ENCODE assay signal across 15 cellular contexts in the genomic region with DNA sequence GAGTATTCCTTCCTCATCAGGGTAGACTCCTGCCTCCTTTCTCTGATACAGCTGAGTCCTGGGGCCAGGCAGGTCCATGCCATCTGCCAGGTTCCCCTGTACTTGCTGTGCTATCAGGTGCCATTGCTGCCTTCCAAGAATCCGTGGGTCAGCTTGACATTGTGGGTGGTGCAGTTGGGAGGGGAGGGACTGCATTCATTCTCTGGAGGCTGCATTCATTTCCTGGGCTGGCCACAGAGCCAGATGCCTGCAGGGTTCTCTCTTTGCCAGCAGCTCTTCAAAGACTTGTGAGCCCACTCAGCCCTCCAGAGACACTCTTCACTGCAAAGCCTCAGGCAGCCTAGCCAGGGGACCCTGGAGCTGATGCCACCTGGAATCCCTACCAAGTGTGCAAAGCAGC. TPM values are rescaled to one million over a fixed set of nuclear protein-coding genes. Genes with fewer than 3 reads are reported as not detected.
DNase-seq lines count a peak whose midpoint lies in the region; ATAC-seq and TF ChIP-seq lines count a peak whose summit lies in the region.
"Had no signal": no experiment of that assay in that cellular context is flagged by ENCODE, and none has a peak within 500 bp of the region (broad histone marks: within the 10 kb centered on the region; RNA-seq: fewer than 3 reads in every experiment).

No MANE protein-coding gene starts in this region.

- no peaks in the 10 kb centered on the region for H3K4me1 ChIP-seq in endodermal cell (ENCODE audit: control insufficient read depth, insufficient read depth, low read length)
- peaks cover 66% of the 10 kb centered on the region for H3K4me1 ChIP-seq in skeletal muscle satellite cell (ENCODE audit: control insufficient read depth, insufficient read depth, low read length)

- no peak for DNase-seq in Right ventricle myocardium inferior (ENCODE audit: missing footprints)
- DNase-seq in cardiac septum (ENCODE audit: low spot score) = no peak
- DNase-seq in NCI-H226 = peak; percentile 14
- peak; percentile 60 for DNase-seq in endodermal cell
- DNase-seq in UCSD-AML1 (lab: John Stamatoyannopoulos, UW; ENCODE audit: unreplicated experiment) = no peak
- DNase-seq in foreskin melanocyte = no peak
- no peak for DNase-seq in inferior parietal cortex (ENCODE audit: extremely low spot score)
- DNase-seq: Calu3, NCI-H1105 treated with DMSO at 0.1 percent for 48 hours, NCI-H510A treated with DMSO at 0.1 percent for 48 hours, SHP77, thyroid gland had no signal

- no peak overlapping the region for H3K4me3 ChIP-seq in endodermal cell (ENCODE audit: low read length)
- peak overlapping the region; percentile 44 for H3K4me3 ChIP-seq in skeletal muscle satellite cell (ENCODE audit: low read length)
- H3K4me3 ChIP-seq: thyroid gland had no signal

- H3K9ac ChIP-seq in endodermal cell (ENCODE audit: extremely low read depth, low read length, poor library complexity, severe bottlenecking) = no peak overlapping the region
- H3K9ac ChIP-seq in skeletal muscle satellite cell (ENCODE audit: low read depth, low read length) = peak overlapping the region; percentile 65

- 16% methylated on average over 1 of the region's 1 CpG; no CpG with 5 or more reads in 1 of the 2 experiments for WGBS in endodermal cell (ENCODE audit: insufficient coverage in 1 of 2, insufficient read length in 1 of 2), 2 experiments

- H3K36me3 ChIP-seq in endodermal cell (ENCODE audit: control insufficient read depth, insufficient read depth, low read length) (no peaks in the 10 kb centered on the region), skeletal muscle satellite cell (ENCODE audit: insufficient read depth, low read length) (no peaks in the 10 kb centered on the region)
- H3K36me3 ChIP-seq: thyroid gland had no signal

- no peaks in the 10 kb centered on the region for H3K9me3 Mint-ChIP-seq in endodermal cell
- H3K9me3 Mint-ChIP-seq: central memory CD8-positive, alpha-beta T cell had no signal

- no peaks in the 10 kb centered on the region for H3K36me3 Mint-ChIP-seq in endodermal cell (ENCODE audit: low read depth)
- H3K36me3 Mint-ChIP-seq: activated naive CD8-positive, alpha-beta T cell had no signal

- peaks cover 2% of the 10 kb centered on the region for H3K4me1 Mint-ChIP-seq in endodermal cell
- H3K4me1 Mint-ChIP-seq: central memory CD8-positive, alpha-beta T cell had no signal

- no peak overlapping the region for H3K27ac Mint-ChIP-seq in endodermal cell
- H3K27ac Mint-ChIP-seq: activated naive CD8-positive, alpha-beta T cell had no signal

- peak overlapping the region; percentile 74 for H3K4me2 ChIP-seq in skeletal muscle satellite cell (ENCODE audit: low read length)

- H3K27me3 ChIP-seq in endodermal cell (ENCODE audit: control insufficient read depth, insufficient read depth, low read length, poor library complexity, severe bottlenecking) (no peaks in the 10 kb centered on the region), skeletal muscle satellite cell (ENCODE audit: control insufficient read depth, insufficient read depth, low read length) (no peaks in the 10 kb centered on the region)
- H3K27me3 ChIP-seq: thyroid gland had no signal

- intact Hi-C loops in Right ventricle myocardium inferior (cut with DNase I) (no loop called here), cardiac septum (cut with DNase I) (no loop called here)

- H3K27me3 Mint-ChIP-seq in endodermal cell (ENCODE audit: insufficient read depth) = no peaks in the 10 kb centered on the region

- H3K27ac ChIP-seq in endodermal cell (ENCODE audit: low read depth, low read length) = peak overlapping the region; percentile 35
- H3K27ac ChIP-seq: thyroid gland had no signal

- TF ChIP-seq CTCF in endodermal cell (conservative IDR thresholded peaks at IDR 0.05) = no peak

- peak; percentile 62 for ATAC-seq in Right ventricle myocardium inferior

- no peak overlapping the region for H3K4me3 Mint-ChIP-seq in endodermal cell
- H3K4me3 Mint-ChIP-seq: activated naive CD8-positive, alpha-beta T cell; central memory CD8-positive, alpha-beta T cell had no signal

- no peaks in the 10 kb centered on the region for H3K9me3 ChIP-seq in endodermal cell (ENCODE audit: control insufficient read depth, low read length)
- no peaks in the 10 kb centered on the region for H3K9me3 ChIP-seq in skeletal muscle satellite cell (replicated peaks; ENCODE audit: low read length)
- H3K9me3 ChIP-seq: thyroid gland had no signal

RNA-seq across cellular contexts. Expression of a gene that starts 20.7 kb away (rescaled TPM):
- total RNA-seq in Right ventricle myocardium inferior = not detected
- total RNA-seq in cardiac septum = not detected
- not detected for total RNA-seq in endodermal cell
- 0.75 TPM for polyA plus RNA-seq in endodermal cell (2013, experiment 1 of 2)
- polyA plus RNA-seq in endodermal cell (2013, experiment 2 of 2) = 0.91 TPM
- not detected in 2 replicates for total RNA-seq in skeletal muscle satellite cell (2012; rRNA removed)
- total RNA-seq: Calu3 had no signal

Comparison
In these comparisons a context has a peak if more than half of its experiments do, and no peak if none do; other contexts are left out.
1. DNase-seq: peak in NCI-H226 (single experiment) and endodermal cell (single experiment); none in Right ventricle myocardium inferior (single experiment), cardiac septum (single experiment), UCSD-AML1 (single experiment), foreskin melanocyte (single experiment) and inferior parietal cortex (single experiment).